In the genomic region with DNA sequence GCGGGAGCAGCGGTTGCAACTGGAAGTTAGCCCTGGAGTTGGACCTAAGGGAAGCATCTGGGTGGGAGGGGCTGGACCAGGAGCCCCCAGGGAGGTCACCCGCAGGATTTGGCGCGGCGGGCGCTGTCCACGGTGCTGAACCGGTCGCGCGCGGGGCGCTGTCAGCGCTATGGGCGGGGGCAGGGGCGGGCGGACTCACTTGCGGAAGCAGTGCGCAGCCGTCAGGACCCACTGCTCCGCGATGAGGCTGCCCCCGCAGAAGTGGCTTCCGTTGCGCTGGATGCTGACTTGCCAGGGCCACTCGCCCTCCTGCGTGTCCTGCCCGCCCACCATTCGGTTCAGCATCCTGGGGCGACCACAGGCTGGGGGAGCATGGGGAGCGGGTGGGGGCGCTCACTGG, we compare ENCODE assay signal across 2 cellular contexts.
TF ChIP-seq lines count a peak whose summit lies in the region.

No MANE protein-coding gene starts in this region.

TF ChIP-seq in WTC11, 78 proteins besides CTCF, POLR2A, EP300 and RAD21 (continued from another document):
- TF ChIP-seq, protein P1, sequence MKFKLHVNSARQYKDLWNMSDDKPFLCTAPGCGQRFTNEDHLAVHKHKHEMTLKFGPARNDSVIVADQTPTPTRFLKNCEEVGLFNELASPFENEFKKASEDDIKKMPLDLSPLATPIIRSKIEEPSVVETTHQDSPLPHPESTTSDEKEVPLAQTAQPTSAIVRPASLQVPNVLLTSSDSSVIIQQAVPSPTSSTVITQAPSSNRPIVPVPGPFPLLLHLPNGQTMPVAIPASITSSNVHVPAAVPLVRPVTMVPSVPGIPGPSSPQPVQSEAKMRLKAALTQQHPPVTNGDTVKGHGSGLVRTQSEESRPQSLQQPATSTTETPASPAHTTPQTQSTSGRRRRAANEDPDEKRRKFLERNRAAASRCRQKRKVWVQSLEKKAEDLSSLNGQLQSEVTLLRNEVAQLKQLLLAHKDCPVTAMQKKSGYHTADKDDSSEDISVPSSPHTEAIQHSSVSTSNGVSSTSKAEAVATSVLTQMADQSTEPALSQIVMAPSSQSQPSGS (CRISPR knock-in tag; IDR thresholded peaks at IDR 0.05; ENCODE audit: borderline replicate concordance, low read depth): 0 out of 2 replicates have a peak, but pooled peaks have one; percentile 38
- peak; percentile 68 for TF ChIP-seq NFE2L1 (CRISPR knock-in tag; IDR thresholded peaks at IDR 0.05)
- TF ChIP-seq GABPB1 (CRISPR knock-in tag; IDR thresholded peaks at IDR 0.05): no peak

TF ChIP-seq in HepG2, 621 proteins besides CTCF, POLR2A, EP300 and RAD21 (continued from another document):
- TF ChIP-seq ZNF318 (CRISPR knock-in tag; IDR thresholded peaks at IDR 0.05) (no peak), ZNF7 (CRISPR knock-in tag; IDR thresholded peaks at IDR 0.05) (no peak), ZSCAN29 (CRISPR knock-in tag; conservative IDR thresholded peaks at IDR 0.05) (no peak), ZNF12 (CRISPR knock-in tag; IDR thresholded peaks at IDR 0.05) (no peak), MBD4 (IDR thresholded peaks at IDR 0.05; ENCODE audit: borderline replicate concordance, low read length) (no peak), GABPB1 (CRISPR knock-in tag; IDR thresholded peaks at IDR 0.05) (peak; percentile 45; the same call in 1 of the 2 replicates), KDM2A (CRISPR knock-in tag; IDR thresholded peaks at IDR 0.05; ENCODE audit: borderline replicate concordance, low read depth) (peak; percentile 54; the same call in 1 of the 2 replicates), ZNF441 (CRISPR knock-in tag; IDR thresholded peaks at IDR 0.05; ENCODE audit: borderline replicate concordance) (no peak), HCFC1 (IDR thresholded peaks at IDR 0.05; ENCODE audit: low read depth, low read length) (no peak), MAFF (IDR thresholded peaks at IDR 0.05; ENCODE audit: low read depth, low read length) (no peak), PCBP1 (IDR thresholded peaks at IDR 0.05; ENCODE audit: borderline replicate concordance, low read depth, low read length) (no peak)
